In the genomic region with DNA sequence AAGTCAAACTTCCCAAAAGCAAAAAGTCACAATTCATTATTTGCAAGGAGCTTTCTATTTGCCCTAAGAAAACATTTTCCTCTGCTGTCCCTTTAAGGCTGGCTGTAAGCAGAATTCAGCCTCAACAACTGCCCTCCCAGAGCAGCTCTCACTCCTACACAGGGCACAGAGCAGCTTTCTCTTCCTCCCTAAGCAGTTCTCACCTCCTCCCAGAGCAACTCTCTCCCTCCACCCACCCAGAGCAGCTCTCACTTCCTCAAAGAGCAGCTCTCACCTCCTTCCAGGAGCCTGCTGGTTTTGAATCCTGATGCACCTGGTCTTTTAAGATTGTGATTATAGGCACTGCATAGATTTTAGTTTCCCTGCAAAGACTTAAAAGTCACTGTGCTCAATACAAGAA, we compare ENCODE assay signal across 1 cellular context.
TF ChIP-seq lines count a peak whose summit lies in the region.

No MANE protein-coding gene starts in this region.

TF ChIP-seq in GM12878, 131 proteins besides CTCF, POLR2A, EP300 and RAD21 (continued from another document):
- TF ChIP-seq ZNF687 (IDR thresholded peaks at IDR 0.05) (0 out of 2 replicates have a peak, but pooled peaks have one; percentile 28), EGR1 (IDR thresholded peaks at IDR 0.05; ENCODE audit: borderline replicate concordance in 1 of 2, low read depth in 2 of 2, low read length in 2 of 2) (peak in 1 of 2 experiments; percentile 76; a peak in 2 of 3 replicates), MTA2 (IDR thresholded peaks at IDR 0.05; ENCODE audit: low read depth) (peak; percentile 76; the same call in 1 of the 2 replicates), RUNX3 (IDR thresholded peaks at IDR 0.05; ENCODE audit: low read length) (peak; percentile 59), FOXM1 (IDR thresholded peaks at IDR 0.05; ENCODE audit: low read depth, low read length) (0 out of 2 replicates have a peak, but pooled peaks have one; percentile 32), PAX5 (IDR thresholded peaks at IDR 0.05; ENCODE audit: borderline replicate concordance, low read depth, low read length) (peak; percentile 64; the same call in 1 of the 2 replicates), SMARCA5 (IDR thresholded peaks at IDR 0.05) (peak; percentile 66; the same call in 1 of the 2 replicates), NBN (IDR thresholded peaks at IDR 0.05) (peak; percentile 95), EED (IDR thresholded peaks at IDR 0.05; ENCODE audit: low read depth) (peak; percentile 77), BCL11A (IDR thresholded peaks at IDR 0.05; ENCODE audit: low read depth, low read length) (peak; percentile 80), ELK1 (IDR thresholded peaks at IDR 0.05; ENCODE audit: low read depth, low read length) (no peak), IRF4 (IDR thresholded peaks at IDR 0.05; ENCODE audit: low read depth, low read length) (peak; percentile 95), RCOR1 (conservative IDR thresholded peaks at IDR 0.05; ENCODE audit: low read depth, low read length) (peak; percentile 92; the same call in 1 of the 2 replicates), SUZ12 (IDR thresholded peaks at IDR 0.05; ENCODE audit: unreplicated experiment) (no peak), STAT3 (IDR thresholded peaks at IDR 0.05; ENCODE audit: low read depth, low read length) (peak; percentile 82; the same call in 1 of the 2 replicates), SPI1 (IDR thresholded peaks at IDR 0.05; ENCODE audit: borderline replicate concordance, insufficient read depth, low read depth, low read length) (peak; percentile 96), NR2F1 (conservative IDR thresholded peaks at IDR 0.05) (peak; percentile 81), MEF2A (IDR thresholded peaks at IDR 0.05; ENCODE audit: insufficient read depth, low read depth, low read length) (no peak), BACH1 (IDR thresholded peaks at IDR 0.05; ENCODE audit: borderline replicate concordance) (peak; percentile 92; the same call in 1 of the 2 replicates), RFX5 (IDR thresholded peaks at IDR 0.05; ENCODE audit: low read depth, low read length) (no peak), FOXK2 (IDR thresholded peaks at IDR 0.05) (no peak), ETV6 (conservative IDR thresholded peaks at IDR 0.05 in 1 of 2, IDR thresholded peaks at IDR 0.05 in 1 of 2; ENCODE audit: borderline replicate concordance in 1 of 2, low read depth in 1 of 2) (0 out of 4 replicates have a peak, but pooled peaks of 1 of the 2 experiments have one; percentile 50), MEF2B (IDR thresholded peaks at IDR 0.05; ENCODE audit: partially characterized antibody, poor library complexity, severe bottlenecking) (peak; percentile 65), MXI1 (IDR thresholded peaks at IDR 0.05; ENCODE audit: low read depth, low read length) (no peak), E4F1 (IDR thresholded peaks at IDR 0.05; ENCODE audit: borderline replicate concordance, partially characterized antibody) (no peak), SMAD1 (IDR thresholded peaks at IDR 0.05; ENCODE audit: low read depth, partially characterized antibody) (no peak), CBX5 (IDR thresholded peaks at IDR 0.05; ENCODE audit: low read depth) (peak; percentile 71; the same call in 1 of the 2 replicates), CREM (IDR thresholded peaks at IDR 0.05; ENCODE audit: low read depth) (peak; percentile 36; the same call in 1 of the 2 replicates), POU2F2 (IDR thresholded peaks at IDR 0.05; ENCODE audit: borderline replicate concordance, low read depth, low read length) (peak; percentile 71; the same call in 1 of the 3 replicates), TCF12 (IDR thresholded peaks at IDR 0.05; ENCODE audit: low read depth, low read length) (peak; percentile 90), IKZF2 (IDR thresholded peaks at IDR 0.05) (peak; percentile 96 to 97), ATF7 (IDR thresholded peaks at IDR 0.05; ENCODE audit: low read depth) (peak; percentile 59), MLLT1 (IDR thresholded peaks at IDR 0.05) (peak; percentile 3; the same call in 1 of the 2 replicates), IKZF1 (conservative IDR thresholded peaks at IDR 0.05) (peak; percentile 90)
- TF ChIP-seq, protein P1, sequence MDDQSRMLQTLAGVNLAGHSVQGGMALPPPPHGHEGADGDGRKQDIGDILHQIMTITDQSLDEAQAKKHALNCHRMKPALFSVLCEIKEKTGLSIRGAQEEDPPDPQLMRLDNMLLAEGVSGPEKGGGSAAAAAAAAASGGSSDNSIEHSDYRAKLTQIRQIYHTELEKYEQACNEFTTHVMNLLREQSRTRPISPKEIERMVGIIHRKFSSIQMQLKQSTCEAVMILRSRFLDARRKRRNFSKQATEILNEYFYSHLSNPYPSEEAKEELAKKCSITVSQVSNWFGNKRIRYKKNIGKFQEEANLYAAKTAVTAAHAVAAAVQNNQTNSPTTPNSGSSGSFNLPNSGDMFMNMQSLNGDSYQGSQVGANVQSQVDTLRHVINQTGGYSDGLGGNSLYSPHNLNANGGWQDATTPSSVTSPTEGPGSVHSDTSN (IDR thresholded peaks at IDR 0.05; ENCODE audit: insufficient replicate concordance, low read depth, low read length): no peak
- TF ChIP-seq, protein P2, sequence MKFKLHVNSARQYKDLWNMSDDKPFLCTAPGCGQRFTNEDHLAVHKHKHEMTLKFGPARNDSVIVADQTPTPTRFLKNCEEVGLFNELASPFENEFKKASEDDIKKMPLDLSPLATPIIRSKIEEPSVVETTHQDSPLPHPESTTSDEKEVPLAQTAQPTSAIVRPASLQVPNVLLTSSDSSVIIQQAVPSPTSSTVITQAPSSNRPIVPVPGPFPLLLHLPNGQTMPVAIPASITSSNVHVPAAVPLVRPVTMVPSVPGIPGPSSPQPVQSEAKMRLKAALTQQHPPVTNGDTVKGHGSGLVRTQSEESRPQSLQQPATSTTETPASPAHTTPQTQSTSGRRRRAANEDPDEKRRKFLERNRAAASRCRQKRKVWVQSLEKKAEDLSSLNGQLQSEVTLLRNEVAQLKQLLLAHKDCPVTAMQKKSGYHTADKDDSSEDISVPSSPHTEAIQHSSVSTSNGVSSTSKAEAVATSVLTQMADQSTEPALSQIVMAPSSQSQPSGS (IDR thresholded peaks at IDR 0.05; ENCODE audit: low read length): peak; percentile 33; the same call in 1 of the 2 replicates
- TF ChIP-seq, protein P3, sequence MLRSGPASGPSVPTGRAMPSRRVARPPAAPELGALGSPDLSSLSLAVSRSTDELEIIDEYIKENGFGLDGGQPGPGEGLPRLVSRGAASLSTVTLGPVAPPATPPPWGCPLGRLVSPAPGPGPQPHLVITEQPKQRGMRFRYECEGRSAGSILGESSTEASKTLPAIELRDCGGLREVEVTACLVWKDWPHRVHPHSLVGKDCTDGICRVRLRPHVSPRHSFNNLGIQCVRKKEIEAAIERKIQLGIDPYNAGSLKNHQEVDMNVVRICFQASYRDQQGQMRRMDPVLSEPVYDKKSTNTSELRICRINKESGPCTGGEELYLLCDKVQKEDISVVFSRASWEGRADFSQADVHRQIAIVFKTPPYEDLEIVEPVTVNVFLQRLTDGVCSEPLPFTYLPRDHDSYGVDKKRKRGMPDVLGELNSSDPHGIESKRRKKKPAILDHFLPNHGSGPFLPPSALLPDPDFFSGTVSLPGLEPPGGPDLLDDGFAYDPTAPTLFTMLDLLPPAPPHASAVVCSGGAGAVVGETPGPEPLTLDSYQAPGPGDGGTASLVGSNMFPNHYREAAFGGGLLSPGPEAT (IDR thresholded peaks at IDR 0.05; ENCODE audit: low read depth): peak; percentile 92
- TF ChIP-seq, protein P4, sequence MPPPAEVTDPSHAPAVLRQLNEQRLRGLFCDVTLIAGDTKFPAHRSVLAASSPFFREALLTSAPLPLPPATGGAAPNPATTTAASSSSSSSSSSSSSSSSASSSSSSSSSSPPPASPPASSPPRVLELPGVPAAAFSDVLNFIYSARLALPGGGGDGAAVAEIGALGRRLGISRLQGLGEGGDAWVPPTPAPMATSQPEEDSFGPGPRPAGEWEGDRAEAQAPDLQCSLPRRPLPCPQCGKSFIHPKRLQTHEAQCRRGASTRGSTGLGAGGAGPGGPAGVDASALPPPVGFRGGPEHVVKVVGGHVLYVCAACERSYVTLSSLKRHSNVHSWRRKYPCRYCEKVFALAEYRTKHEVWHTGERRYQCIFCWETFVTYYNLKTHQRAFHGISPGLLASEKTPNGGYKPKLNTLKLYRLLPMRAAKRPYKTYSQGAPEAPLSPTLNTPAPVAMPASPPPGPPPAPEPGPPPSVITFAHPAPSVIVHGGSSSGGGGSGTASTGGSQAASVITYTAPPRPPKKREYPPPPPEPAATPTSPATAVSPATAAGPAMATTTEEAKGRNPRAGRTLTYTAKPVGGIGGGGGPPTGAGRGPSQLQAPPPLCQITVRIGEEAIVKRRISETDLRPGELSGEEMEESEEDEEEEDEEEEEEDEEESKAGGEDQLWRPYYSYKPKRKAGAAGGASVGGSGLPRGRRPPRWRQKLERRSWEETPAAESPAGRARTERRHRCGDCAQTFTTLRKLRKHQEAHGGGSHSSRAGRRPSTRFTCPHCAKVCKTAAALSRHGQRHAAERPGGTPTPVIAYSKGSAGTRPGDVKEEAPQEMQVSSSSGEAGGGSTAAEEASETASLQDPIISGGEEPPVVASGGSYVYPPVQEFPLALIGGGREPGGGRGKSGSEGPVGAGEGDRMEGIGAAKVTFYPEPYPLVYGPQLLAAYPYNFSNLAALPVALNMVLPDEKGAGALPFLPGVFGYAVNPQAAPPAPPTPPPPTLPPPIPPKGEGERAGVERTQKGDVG (CRISPR knock-in tag; IDR thresholded peaks at IDR 0.05): no peak
